ENCODE assay signal across 12 cellular contexts in the genomic region with DNA sequence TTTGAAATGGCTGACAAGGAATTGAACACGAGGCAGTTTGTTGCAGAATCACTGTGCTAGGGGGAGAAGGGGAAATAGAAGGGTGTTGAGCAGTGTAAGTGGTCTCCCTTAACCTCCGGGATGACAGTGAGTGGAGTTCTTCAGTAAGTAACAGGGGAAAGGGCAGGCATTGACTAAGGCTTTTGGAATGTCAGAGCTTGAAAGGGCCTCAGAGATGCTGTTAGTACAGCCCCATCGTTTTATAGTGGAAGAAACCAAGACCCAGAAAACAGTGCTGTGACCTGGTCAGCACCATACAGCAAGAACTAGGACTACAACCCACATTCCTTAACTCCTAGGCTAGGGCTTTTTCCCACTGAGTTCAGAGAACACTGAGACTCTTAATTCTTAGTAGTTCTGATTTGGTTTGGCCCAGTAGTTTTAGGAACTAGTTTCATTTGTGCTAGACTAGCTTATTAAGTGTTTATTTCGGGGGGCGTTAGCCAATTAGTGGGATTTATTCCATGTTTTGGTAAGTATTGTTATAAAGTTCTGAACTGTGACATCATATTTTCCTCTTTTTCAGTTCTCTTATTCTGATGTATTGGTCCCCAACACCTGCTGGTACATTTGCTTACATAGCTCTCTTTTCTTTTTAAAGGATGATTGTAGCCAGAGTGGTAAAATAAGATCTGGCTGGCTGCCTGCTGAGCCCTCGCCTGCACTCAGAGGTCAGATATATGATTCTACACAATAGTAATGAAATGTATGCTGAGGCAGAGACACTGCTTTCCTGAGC. TPM values are rescaled to one million over a fixed set of nuclear protein-coding genes. Genes with fewer than 3 reads are reported as not detected.
DNase-seq lines count a peak whose midpoint lies in the region; ATAC-seq and TF ChIP-seq lines count a peak whose summit lies in the region.
"Had no signal": no experiment of that assay in that cellular context is flagged by ENCODE, and none has a peak within 500 bp of the region (broad histone marks: within the 10 kb centered on the region; RNA-seq: fewer than 3 reads in every experiment).

No MANE protein-coding gene starts in this region.

- H3K27ac ChIP-seq in Karpas-422 (ENCODE audit: low read length), result peak overlapping the region; percentile 93

- H3K27ac Mint-ChIP-seq in naive B cell, result peak overlapping the region; percentile 14 to 90 (median 56)
- H3K27ac Mint-ChIP-seq: nephron had no signal

- peak overlapping the region in 1 of 8 donors; percentile 56 for H3K4me3 Mint-ChIP-seq in naive B cell
- H3K4me3 Mint-ChIP-seq: nephron had no signal

- H3K9me2 ChIP-seq in Karpas-422 (replicated peaks; ENCODE audit: insufficient read depth, low read length), result no peaks in the 10 kb centered on the region

- peaks cover 12% of the 10 kb centered on the region; the same call in 1 of the 2 replicates for H3K36me3 ChIP-seq in Karpas-422 (ENCODE audit: insufficient read depth, low read length)

- peak overlapping the region; percentile 36; the same call in 1 of the 2 replicates for H3K4me3 ChIP-seq in Karpas-422 (ENCODE audit: low read length)
- no peak overlapping the region for H3K4me3 ChIP-seq in cardiac fibroblast (replicated peaks in 1 of 2; ENCODE audit: low read depth in 2 of 2, low read length in 2 of 2)

- peaks cover 8 to 15% of the 10 kb centered on the region in 2 donors for H3K36me3 Mint-ChIP-seq in naive B cell

- H3K27me3 Mint-ChIP-seq in naive B cell, result no peaks in the 10 kb centered on the region

- H3K79me2 ChIP-seq in Karpas-422 (ENCODE audit: low read length), result no peaks in the 10 kb centered on the region

- peak overlapping the region; percentile 55 for H3K4me2 ChIP-seq in Karpas-422 (ENCODE audit: low read depth, low read length, poor library complexity, severe bottlenecking)

- peak; percentile 65 for DNase-seq in EH (ENCODE audit: low read depth)
- DNase-seq in Karpas-422, result peak; percentile 71
- peak; percentile 56 to 57 for DNase-seq in cardiac fibroblast (ENCODE audit: low read depth in 2 of 2)
- no peak for DNase-seq in naive B cell
- DNase-seq in omental fat pad (ENCODE audit: low spot score), result no peak
- DNase-seq in NCI-H1417 treated with DMSO at 0.1 percent for 48 hours (lab: John Stamatoyannopoulos, UW), result no peak
- DNase-seq: NCI-H1930; OCI-M1; stimulated activated CD4-positive, alpha-beta T cell treated with anti-CD3 and anti-CD28 coated beads, Interleukin-12 subunit alpha, Interleukin-12 subunit beta, amount 100 ng/mL, for 4 hours had no signal

- H2AFZ ChIP-seq in Karpas-422 (ENCODE audit: low read length), result no peak overlapping the region

- no peaks in the 10 kb centered on the region for H3K9me3 Mint-ChIP-seq in naive B cell
- H3K9me3 Mint-ChIP-seq: nephron had no signal

- H3K4me1 ChIP-seq in Karpas-422 (ENCODE audit: low read length), result peaks cover 65% of the 10 kb centered on the region

- TF ChIP-seq CTCF in cardiac fibroblast (IDR thresholded peaks at IDR 0.05; ENCODE audit: low read depth, low read length) (no peak), omental fat pad (IDR thresholded peaks at IDR 0.05) (no peak)

- peaks cover 20 to 27% (median 23%) of the 10 kb centered on the region in 3 donors for H3K4me1 Mint-ChIP-seq in naive B cell

- H4K20me1 ChIP-seq in Karpas-422 (ENCODE audit: insufficient read depth, low read depth, low read length), result no peaks in the 10 kb centered on the region

- no peaks in the 10 kb centered on the region for H3K9me3 ChIP-seq in Karpas-422 (ENCODE audit: low read length)

- peak overlapping the region; percentile 58 for H3K9ac ChIP-seq in Karpas-422 (ENCODE audit: low read length)

- H3K27me3 ChIP-seq in Karpas-422 (ENCODE audit: low read length), result no peaks in the 10 kb centered on the region

- ATAC-seq in naive B cell (ENCODE audit: low read depth in 2 of 2), result no peak
- ATAC-seq in omental fat pad (ENCODE audit: low FRiP score), result no peak
- ATAC-seq in GM19463 (IDR thresholded peaks at IDR 0.05; ENCODE audit: unreplicated experiment), result no peak
- ATAC-seq in GM18909 (IDR thresholded peaks at IDR 0.05; ENCODE audit: poor library complexity, unreplicated experiment), result no peak

RNA-seq across cellular contexts. Expression of a gene that starts 34.2 kb away (rescaled TPM):
- 187 and 230 TPM in 2 replicates for total RNA-seq in Karpas-422 (2014; rRNA removed; shearing (Covaris generic); ENCODE audit: low replicate concordance)
- 100 to 1,000 TPM; 204 to 294 (median 234) TPM for polyA plus RNA-seq in naive B cell (ENCODE audit: low read depth in 6 of 6)
- 100 to 1,000 TPM; 142 to 191 (median 158) TPM for total RNA-seq in omental fat pad

Comparison
In these comparisons a context has a peak if more than half of its experiments do, and no peak if none do; other contexts are left out.
1. DNase-seq: peak in EH (single experiment), Karpas-422 (single experiment) and cardiac fibroblast (2 of 2); none in naive B cell (single experiment), omental fat pad (single experiment) and NCI-H1417 treated with DMSO at 0.1 percent for 48 hours (single experiment).